ENCODE assay signal across 16 cellular contexts in the genomic region with DNA sequence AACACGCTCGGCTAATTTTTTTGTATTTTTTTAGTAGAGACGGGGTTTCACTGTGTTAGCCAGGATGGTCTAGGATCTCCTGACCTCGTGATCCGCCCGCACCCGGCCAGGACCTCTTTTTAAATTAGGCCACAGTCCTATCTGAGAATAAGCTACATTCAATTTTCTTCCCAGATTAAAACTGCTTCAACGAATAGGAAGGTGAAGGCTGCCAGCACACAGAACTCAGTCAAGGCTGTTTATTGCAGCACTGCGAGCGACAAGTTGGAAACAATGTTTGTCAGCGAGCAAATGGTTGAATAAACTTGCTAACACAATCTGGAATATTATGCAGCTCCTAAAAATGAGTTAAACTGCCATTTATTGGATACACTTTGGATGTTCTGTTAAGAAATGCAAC. TPM values are rescaled to one million over a fixed set of nuclear protein-coding genes. Genes with fewer than 3 reads are reported as not detected.
DNase-seq lines count a peak whose midpoint lies in the region; ATAC-seq and TF ChIP-seq lines count a peak whose summit lies in the region.
"Had no signal": no experiment of that assay in that cellular context is flagged by ENCODE, and none has a peak within 500 bp of the region (broad histone marks: within the 10 kb centered on the region; RNA-seq: fewer than 3 reads in every experiment).

No MANE protein-coding gene starts in this region.

- no peak for ATAC-seq in HG03469 (IDR thresholded peaks at IDR 0.05; ENCODE audit: unreplicated experiment)
- ATAC-seq: activated CD4-positive, CD25-positive, alpha-beta regulatory T cell treated with anti-CD3 and anti-CD28 coated beads, Interleukin-2, amount 50 U/mL, for 24 hours; mucosa of descending colon; Right ventricle myocardium inferior had no signal

- TF ChIP-seq POLR2A in stomach (IDR thresholded peaks at IDR 0.05), result no peak

- WGBS in mesenchymal stem cell, result 100% methylated on average over 10 of the region's 11 CpGs
- WGBS in stomach, 5 donors, result 93 to 95% (median 95%) methylated on average over 11 of the region's 11 CpGs

- POLR2A ChIA-PET in A673 (lab: Charles Lee; ENCODE audit: low non-redundant PET), result no interaction called here
- POLR2A ChIA-PET in activated CD4-positive, alpha-beta memory T cell treated with anti-CD3 and anti-CD28 coated beads, Interleukin-2, amount 10 ng/mL, durations not matched to agents 7 days and 5 days (lab: Charles Lee), result interaction anchor here (0.8 to 7.8 kb wide), 7 partner anchors 8 to 183 kb away, joined by 3 to 187 read pairs (median 10); a partner anchor contains a TSS

- DNase-seq in A673 (ENCODE audit: low spot score) (no peak), mesenchymal stem cell (no peak), brain microvascular endothelial cell (no peak), stomach (no peak), NOMO-1 (lab: John Stamatoyannopoulos, UW; ENCODE audit: unreplicated experiment in 2 of 2) (no peak)
- DNase-seq in activated CD4-positive, alpha-beta memory T cell treated with anti-CD3 and anti-CD28 coated beads, Interleukin-2, amount 10 ng/mL, durations not matched to agents 7 days and 5 days, result no peak
- DNase-seq: HCEC 1CT, hypothalamus, MG63, mucosa of descending colon, NCI-H510A had no signal

- no peak overlapping the region for H2BK12ac ChIP-seq in mesenchymal stem cell (ENCODE audit: low read length in 2 of 2)

- no peak overlapping the region for H2BK5ac ChIP-seq in mesenchymal stem cell (ENCODE audit: low read depth, low read length, poor library complexity, severe bottlenecking)

- peak overlapping the region; percentile 90 for H3K4me3 Mint-ChIP-seq in activated CD4-positive, alpha-beta memory T cell treated with anti-CD3 and anti-CD28 coated beads, Interleukin-2, amount 10 ng/mL, durations not matched to agents 7 days and 5 days

- no peaks in the 10 kb centered on the region for H3K9me3 Mint-ChIP-seq in activated CD4-positive, alpha-beta memory T cell treated with anti-CD3 and anti-CD28 coated beads, Interleukin-2, amount 10 ng/mL, durations not matched to agents 7 days and 5 days

- H2BK15ac ChIP-seq in mesenchymal stem cell (ENCODE audit: low read depth, poor library complexity, severe bottlenecking), result no peak overlapping the region

- no TSS peak for BruUV-seq in A673 (replicated peaks; lab: Mats Ljungman, UMichigan)

- H3K36me3 ChIP-seq in A673 (ENCODE audit: insufficient read depth, low read length, poor library complexity, severe bottlenecking) (peaks cover 35% of the 10 kb centered on the region), DOHH2 (ENCODE audit: control insufficient read depth, low read length) (peaks cover 62% of the 10 kb centered on the region), mesenchymal stem cell (ENCODE audit: control insufficient read depth in 1 of 2, insufficient read depth in 2 of 2, low read depth in 1 of 2, low read length in 2 of 2) (peaks cover 28 to 37% of the 10 kb centered on the region in 2 experiments), brain microvascular endothelial cell (replicated peaks) (peaks cover 21% of the 10 kb centered on the region), stomach (peaks cover 30 to 43% (median 35%) of the 10 kb centered on the region in 4 donors)

- in situ Hi-C loops in brain microvascular endothelial cell (cut with HindIII; ENCODE audit: low pct_ligation_motif_present, low sequenced_read_pairs), result no loop called here

- H4K8ac ChIP-seq in mesenchymal stem cell (ENCODE audit: low read length), result no peak overlapping the region

- H2AK5ac ChIP-seq in mesenchymal stem cell (ENCODE audit: low read length, severe bottlenecking), result no peak overlapping the region

- no peak overlapping the region for H3K27ac Mint-ChIP-seq in activated CD4-positive, alpha-beta memory T cell treated with anti-CD3 and anti-CD28 coated beads, Interleukin-2, amount 10 ng/mL, durations not matched to agents 7 days and 5 days

- H3K18ac ChIP-seq in mesenchymal stem cell (ENCODE audit: low read depth in 1 of 2, low read length in 2 of 2), result no peak overlapping the region

- no peak overlapping the region for H4K91ac ChIP-seq in mesenchymal stem cell (ENCODE audit: low read length)

- H2AFZ ChIP-seq in mesenchymal stem cell (ENCODE audit: low read depth, low read length), result no peak overlapping the region

- H3K27me3 Mint-ChIP-seq in activated CD4-positive, alpha-beta memory T cell treated with anti-CD3 and anti-CD28 coated beads, Interleukin-2, amount 10 ng/mL, durations not matched to agents 7 days and 5 days, result peaks cover 2% of the 10 kb centered on the region

- TF ChIP-seq EP300 in stomach (IDR thresholded peaks at IDR 0.05), result no peak

- H3F3A ChIP-seq in DOHH2 (ENCODE audit: control insufficient read depth, insufficient read depth), result no peaks in the 10 kb centered on the region

- H3K9me2 ChIP-seq in DOHH2 (replicated peaks; ENCODE audit: control insufficient read depth, low read length), result no peaks in the 10 kb centered on the region

- H3K4me3 ChIP-seq in A673 (ENCODE audit: low read depth, low read length, poor library complexity, severe bottlenecking) (peak overlapping the region; percentile 98), DOHH2 (ENCODE audit: low read length) (peak overlapping the region; percentile 84), mesenchymal stem cell (ENCODE audit: insufficient read depth in 1 of 2, low read depth in 1 of 2, low read length in 2 of 2) (peak overlapping the region in 1 of 2 experiments; percentile 92), brain microvascular endothelial cell (ENCODE audit: low read depth, low read length) (no peak overlapping the region), stomach (peak overlapping the region in 1 of 4 donors; percentile 83)
- H3K4me3 ChIP-seq: mucosa of descending colon had no signal

- TF ChIP-seq CTCF in A673 (conservative IDR thresholded peaks at IDR 0.05; ENCODE audit: low read depth, low read length) (no peak), DOHH2 (IDR thresholded peaks at IDR 0.05; ENCODE audit: low read depth, low read length, poor library complexity, severe bottlenecking) (no peak), brain microvascular endothelial cell (IDR thresholded peaks at IDR 0.05; ENCODE audit: low read depth, low read length, missing control alignments) (no peak), stomach (IDR thresholded peaks at IDR 0.05) (no peak)

- CTCF ChIA-PET in A673 (lab: Charles Lee), result no interaction called here
- CTCF ChIA-PET in activated CD4-positive, alpha-beta memory T cell treated with anti-CD3 and anti-CD28 coated beads, Interleukin-2, amount 10 ng/mL, durations not matched to agents 7 days and 5 days (lab: Charles Lee), result interaction anchor here (0.6 to 8.1 kb wide), 5 partner anchors 8 to 390 kb away, joined by 3 to 127 read pairs (median 3); a partner anchor contains a TSS

- H2BK120ac ChIP-seq in mesenchymal stem cell (ENCODE audit: low read depth, low read length), result no peak overlapping the region

- H3K4me2 ChIP-seq in DOHH2 (ENCODE audit: low read length), result peak overlapping the region; percentile 81
- H3K4me2 ChIP-seq in mesenchymal stem cell (ENCODE audit: low read length, poor library complexity, severe bottlenecking), result no peak overlapping the region

- H3K4me1 ChIP-seq in A673 (ENCODE audit: insufficient read depth, low read length, poor library complexity, severe bottlenecking) (peaks cover 6% of the 10 kb centered on the region), DOHH2 (ENCODE audit: control insufficient read depth, low read length) (peaks cover 29% of the 10 kb centered on the region), mesenchymal stem cell (ENCODE audit: control insufficient read depth, insufficient read depth, low read depth, low read length) (peaks cover 8% of the 10 kb centered on the region), stomach (peaks cover 23 to 66% (median 42%) of the 10 kb centered on the region in 4 donors)

- H3K27ac ChIP-seq in A673 (ENCODE audit: low read depth, low read length, poor library complexity, severe bottlenecking), result no peak overlapping the region
- no peak overlapping the region for H3K27ac ChIP-seq in DOHH2 (ENCODE audit: low read depth, low read length)
- H3K27ac ChIP-seq in mesenchymal stem cell (ENCODE audit: low read length, poor library complexity, severe bottlenecking), result no peak overlapping the region
- no peak overlapping the region for H3K27ac ChIP-seq in brain microvascular endothelial cell
- H3K27ac ChIP-seq in stomach, result peak overlapping the region in 1 of 5 donors; percentile 93
- H3K27ac ChIP-seq: vagina had no signal

- peak overlapping the region; percentile 94 for H3K9ac ChIP-seq in mesenchymal stem cell (ENCODE audit: low read length)

- H3K4ac ChIP-seq in mesenchymal stem cell (ENCODE audit: low read depth in 1 of 2, low read length in 2 of 2), result no peak overlapping the region

- H3K4me1 Mint-ChIP-seq in activated CD4-positive, alpha-beta memory T cell treated with anti-CD3 and anti-CD28 coated beads, Interleukin-2, amount 10 ng/mL, durations not matched to agents 7 days and 5 days, result peaks cover 54% of the 10 kb centered on the region

- peaks cover 41% of the 10 kb centered on the region for H3K36me3 Mint-ChIP-seq in activated CD4-positive, alpha-beta memory T cell treated with anti-CD3 and anti-CD28 coated beads, Interleukin-2, amount 10 ng/mL, durations not matched to agents 7 days and 5 days (ENCODE audit: low read depth)

- H3K79me1 ChIP-seq in mesenchymal stem cell (replicated peaks; ENCODE audit: low read length, poor library complexity, severe bottlenecking), result peaks cover 28% of the 10 kb centered on the region

- H3K14ac ChIP-seq in mesenchymal stem cell (ENCODE audit: low read length in 2 of 2), result no peak overlapping the region

- intact Hi-C loops in A673 (cut with micrococcal nuclease; ENCODE audit: unreplicated experiment) (loop anchor here (5.0 kb wide), 1 partner anchor 94 kb away; no protein-coding TSS in a partner anchor), stomach (cut with DNase I; ENCODE audit: low total_unique reads) (no loop called here)

- peaks cover 65% of the 10 kb centered on the region for H3K79me2 ChIP-seq in DOHH2 (ENCODE audit: control insufficient read depth, low read length)

- no peak overlapping the region for H3K23ac ChIP-seq in mesenchymal stem cell (ENCODE audit: low read length in 2 of 2)

- H4K20me1 ChIP-seq in DOHH2 (ENCODE audit: control insufficient read depth, insufficient read depth, low read depth, low read length), result peaks cover 28% of the 10 kb centered on the region

- H3K27me3 ChIP-seq in A673 (replicated peaks; ENCODE audit: insufficient read depth, low read depth, low read length, poor library complexity) (no peaks in the 10 kb centered on the region), DOHH2 (ENCODE audit: control insufficient read depth, low read length) (no peaks in the 10 kb centered on the region), mesenchymal stem cell (ENCODE audit: control insufficient read depth in 1 of 2, insufficient read depth in 1 of 2, low read length in 2 of 2) (peaks cover 0 to under 1% of the 10 kb centered on the region in 2 experiments), brain microvascular endothelial cell (replicated peaks) (no peaks in the 10 kb centered on the region), stomach (no peaks in the 10 kb centered on the region)
- H3K27me3 ChIP-seq: MG63, vagina had no signal

- no peaks in the 10 kb centered on the region for H3K9me3 ChIP-seq in A673 (ENCODE audit: low read depth, low read length, poor library complexity, severe bottlenecking)
- H3K9me3 ChIP-seq in DOHH2 (ENCODE audit: control insufficient read depth, insufficient read depth, low read length), result no peaks in the 10 kb centered on the region
- no peaks in the 10 kb centered on the region for H3K9me3 ChIP-seq in mesenchymal stem cell (ENCODE audit: control insufficient read depth, low read length)
- no peaks in the 10 kb centered on the region for H3K9me3 ChIP-seq in stomach
- H3K9me3 ChIP-seq: MG63, mucosa of descending colon, vagina had no signal

RNA-seq across cellular contexts. Expression of a gene that starts 1.9 kb away (rescaled TPM):
- total RNA-seq in A673 (2021) (70.1 and 78.2 TPM in 2 replicates), stomach (10 to 100 TPM in 4 of 5 donors, not detected in 1; 11.4 to 53.6 (median 19.6) TPM)
- total RNA-seq in activated CD4-positive, alpha-beta memory T cell treated with anti-CD3 and anti-CD28 coated beads, Interleukin-2, amount 10 ng/mL, durations not matched to agents 7 days and 5 days, result 10 to 100 TPM; 39.8 to 40.0 TPM
- polyA plus RNA-seq in mesenchymal stem cell (2013, experiment 1 of 2), result 21.0 TPM
- 23.6 TPM for polyA plus RNA-seq in mesenchymal stem cell (2013, experiment 2 of 2)
- 10 to 100 TPM; 20.5 to 33.6 (median 25.5) TPM for polyA plus RNA-seq in stomach

RNA-seq across cellular contexts. Expression of a gene that starts 22.8 kb away (rescaled TPM):
- total RNA-seq in A673 (2021), result 15.2 and 15.4 TPM in 2 replicates
- total RNA-seq in activated CD4-positive, alpha-beta memory T cell treated with anti-CD3 and anti-CD28 coated beads, Interleukin-2, amount 10 ng/mL, durations not matched to agents 7 days and 5 days, result 10 to 100 TPM; 26.6 to 27.3 TPM
- polyA plus RNA-seq in mesenchymal stem cell (2013, experiment 1 of 2), result 13.5 TPM
- polyA plus RNA-seq in mesenchymal stem cell (2013, experiment 2 of 2), result 14.1 TPM
- total RNA-seq in stomach, result 10 to 100 TPM in 4 of 5 donors, 1 to 10 TPM in 1; 1.2 to 73.7 (median 19.3) TPM
- polyA plus RNA-seq in stomach, result 10 to 100 TPM in 2 of 3 donors, 1 to 10 TPM in 1; 9.0 to 13.9 (median 12.5) TPM
